Comparison of ENCODE assay signal across 1 cellular context in genomic region chr4:687048-687974, GRCh38.
TF ChIP-seq lines count a peak whose summit lies in the region.

No MANE protein-coding gene starts in this region.

TF ChIP-seq in HepG2, 621 proteins besides CTCF, POLR2A, EP300 and RAD21 (continued from another document):
- TF ChIP-seq, protein P1, sequence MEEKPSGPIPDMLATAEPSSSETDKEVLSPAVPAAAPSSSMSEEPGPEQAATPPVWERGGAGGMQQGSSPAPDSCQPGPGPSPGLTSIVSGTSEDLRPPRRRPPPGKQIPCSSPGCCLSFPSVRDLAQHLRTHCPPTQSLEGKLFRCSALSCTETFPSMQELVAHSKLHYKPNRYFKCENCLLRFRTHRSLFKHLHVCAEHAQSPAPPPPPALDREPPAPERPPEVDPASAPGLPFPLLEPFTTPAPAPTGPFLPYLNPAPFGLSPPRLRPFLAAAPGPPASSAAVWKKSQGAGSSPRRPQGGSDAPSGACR (CRISPR knock-in tag; IDR thresholded peaks at IDR 0.05), result no peak
- no peak for TF ChIP-seq ZMAT5 (CRISPR knock-in tag; IDR thresholded peaks at IDR 0.05; ENCODE audit: borderline replicate concordance, low read depth)
- TF ChIP-seq YEATS2 (CRISPR knock-in tag; IDR thresholded peaks at IDR 0.05; ENCODE audit: borderline replicate concordance), result no peak
- no peak for TF ChIP-seq ZNF326 (CRISPR knock-in tag; IDR thresholded peaks at IDR 0.05; ENCODE audit: borderline replicate concordance)
- peak; percentile 82; the same call in 1 of the 2 replicates for TF ChIP-seq ZNF160 (CRISPR knock-in tag; IDR thresholded peaks at IDR 0.05)
- 0 out of 2 replicates have a peak, but pooled peaks have one; percentile 2 for TF ChIP-seq BCL6 (CRISPR knock-in tag; IDR thresholded peaks at IDR 0.05)
- TF ChIP-seq TBX3 (IDR thresholded peaks at IDR 0.05; ENCODE audit: borderline replicate concordance), result no peak
- no peak for TF ChIP-seq NONO (IDR thresholded peaks at IDR 0.05)
- peak; percentile 39 for TF ChIP-seq NONO (CRISPR knock-in tag; conservative IDR thresholded peaks at IDR 0.05)
- 0 out of 2 replicates have a peak, but pooled peaks have one; percentile 36 for TF ChIP-seq SAFB2 (CRISPR knock-in tag; IDR thresholded peaks at IDR 0.05; ENCODE audit: borderline replicate concordance, low read depth)
- TF ChIP-seq THYN1 (CRISPR knock-in tag; IDR thresholded peaks at IDR 0.05; ENCODE audit: borderline replicate concordance, low read depth), result no peak
- TF ChIP-seq SALL2 (CRISPR knock-in tag; IDR thresholded peaks at IDR 0.05), result peak; percentile 13
- 0 out of 2 replicates have a peak, but pooled peaks have one; percentile 49 for TF ChIP-seq MTA1 (CRISPR knock-in tag; IDR thresholded peaks at IDR 0.05; ENCODE audit: borderline replicate concordance)
- TF ChIP-seq, protein P2, sequence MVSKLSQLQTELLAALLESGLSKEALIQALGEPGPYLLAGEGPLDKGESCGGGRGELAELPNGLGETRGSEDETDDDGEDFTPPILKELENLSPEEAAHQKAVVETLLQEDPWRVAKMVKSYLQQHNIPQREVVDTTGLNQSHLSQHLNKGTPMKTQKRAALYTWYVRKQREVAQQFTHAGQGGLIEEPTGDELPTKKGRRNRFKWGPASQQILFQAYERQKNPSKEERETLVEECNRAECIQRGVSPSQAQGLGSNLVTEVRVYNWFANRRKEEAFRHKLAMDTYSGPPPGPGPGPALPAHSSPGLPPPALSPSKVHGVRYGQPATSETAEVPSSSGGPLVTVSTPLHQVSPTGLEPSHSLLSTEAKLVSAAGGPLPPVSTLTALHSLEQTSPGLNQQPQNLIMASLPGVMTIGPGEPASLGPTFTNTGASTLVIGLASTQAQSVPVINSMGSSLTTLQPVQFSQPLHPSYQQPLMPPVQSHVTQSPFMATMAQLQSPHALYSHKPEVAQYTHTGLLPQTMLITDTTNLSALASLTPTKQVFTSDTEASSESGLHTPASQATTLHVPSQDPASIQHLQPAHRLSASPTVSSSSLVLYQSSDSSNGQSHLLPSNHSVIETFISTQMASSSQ (IDR thresholded peaks at IDR 0.05; ENCODE audit: low read depth), result 0 out of 2 replicates have a peak, but pooled peaks have one; percentile 13
- TF ChIP-seq, protein P2 (CRISPR knock-in tag; IDR thresholded peaks at IDR 0.05; ENCODE audit: borderline replicate concordance), result 0 out of 2 replicates have a peak, but pooled peaks have one; percentile 15
- TF ChIP-seq ZNF710 (CRISPR knock-in tag; IDR thresholded peaks at IDR 0.05; ENCODE audit: borderline replicate concordance), result 0 out of 2 replicates have a peak, but pooled peaks have one; percentile 38
- peak; percentile 23; the same call in 1 of the 2 replicates for TF ChIP-seq FOXA3 (CRISPR knock-in tag; IDR thresholded peaks at IDR 0.05)
- 0 out of 2 replicates have a peak, but pooled peaks have one; percentile 59 for TF ChIP-seq KLF15 (CRISPR knock-in tag; IDR thresholded peaks at IDR 0.05; ENCODE audit: borderline replicate concordance)
- peak; percentile 33 for TF ChIP-seq ARID5B (CRISPR knock-in tag; IDR thresholded peaks at IDR 0.05)
- no peak for TF ChIP-seq ZNF18 (CRISPR knock-in tag; IDR thresholded peaks at IDR 0.05; ENCODE audit: insufficient replicate concordance)
- peak; percentile 10; the same call in 1 of the 2 replicates for TF ChIP-seq SMYD3 (CRISPR knock-in tag; IDR thresholded peaks at IDR 0.05)
- peak; percentile 52; the same call in 1 of the 2 replicates for TF ChIP-seq FOXC1 (CRISPR knock-in tag; IDR thresholded peaks at IDR 0.05; ENCODE audit: borderline replicate concordance)
- 0 out of 2 replicates have a peak, but pooled peaks have one; percentile 24 for TF ChIP-seq ZBTB46 (CRISPR knock-in tag; IDR thresholded peaks at IDR 0.05; ENCODE audit: borderline replicate concordance)
- TF ChIP-seq CREB1 (IDR thresholded peaks at IDR 0.05), result 0 out of 2 replicates have a peak, but pooled peaks have one; percentile 4
- TF ChIP-seq CREB1 (CRISPR knock-in tag; IDR thresholded peaks at IDR 0.05), result no peak
- TF ChIP-seq ZNF296 (CRISPR knock-in tag; conservative IDR thresholded peaks at IDR 0.05), result no peak
- no peak for TF ChIP-seq AGO1 (IDR thresholded peaks at IDR 0.05; ENCODE audit: low read depth, low read length, poor library complexity, severe bottlenecking)
- peak; percentile 59 for TF ChIP-seq RARA (CRISPR knock-in tag; IDR thresholded peaks at IDR 0.05)
- TF ChIP-seq ZBTB21 (CRISPR knock-in tag; IDR thresholded peaks at IDR 0.05), result 0 out of 2 replicates have a peak, but pooled peaks have one; percentile 10
- TF ChIP-seq, protein P3, sequence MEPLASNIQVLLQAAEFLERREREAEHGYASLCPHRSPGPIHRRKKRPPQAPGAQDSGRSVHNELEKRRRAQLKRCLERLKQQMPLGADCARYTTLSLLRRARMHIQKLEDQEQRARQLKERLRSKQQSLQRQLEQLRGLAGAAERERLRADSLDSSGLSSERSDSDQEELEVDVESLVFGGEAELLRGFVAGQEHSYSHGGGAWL (CRISPR knock-in tag; IDR thresholded peaks at IDR 0.05), result peak; percentile 44; the same call in 1 of the 2 replicates
- TF ChIP-seq DMTF1 (CRISPR knock-in tag; IDR thresholded peaks at IDR 0.05), result 0 out of 2 replicates have a peak, but pooled peaks have one; percentile 31
